ENCODE assay signal across 10 cellular contexts in genomic region chr2:27354597-27354927, GRCh38. TPM values are rescaled to one million over a fixed set of nuclear protein-coding genes. Genes with fewer than 3 reads are reported as not detected.
DNase-seq lines count a peak whose midpoint lies in the region; ATAC-seq and TF ChIP-seq lines count a peak whose summit lies in the region.
"Had no signal": no experiment of that assay in that cellular context is flagged by ENCODE, and none has a peak within 500 bp of the region (broad histone marks: within the 10 kb centered on the region; RNA-seq: fewer than 3 reads in every experiment).

No MANE protein-coding gene starts in this region.

- H3K36me3 Mint-ChIP-seq in activated T-helper 1 cell treated with anti-CD3 and anti-CD28 coated beads, Interleukin-12 subunit alpha, Interleukin-12 subunit beta, Interleukin-2, Interleukin-4 antibody, amounts not matched to agents 30 ng/mL and 10 ng/mL and 1 ng/mL, durations not matched to agents 14 hours and 24 hours and 36 hours (ENCODE audit: low read depth) = peaks cover 13% of the 10 kb centered on the region
- H3K36me3 Mint-ChIP-seq in naive thymus-derived CD8-positive, alpha-beta T cell = peaks cover 0 to 7% (median 2%) of the 10 kb centered on the region in 3 donors

- H3K27me3 ChIP-seq in BLaER1 = no peaks in the 10 kb centered on the region
- H3K27me3 ChIP-seq in DND-41 (ENCODE audit: insufficient read depth, low read length, poor library complexity) = no peaks in the 10 kb centered on the region
- H3K27me3 ChIP-seq: MG63, right atrium auricular region had no signal

- no peaks in the 10 kb centered on the region for H3K9me3 ChIP-seq in BLaER1
- no peaks in the 10 kb centered on the region for H3K9me3 ChIP-seq in DND-41 (ENCODE audit: insufficient read depth, low read length, severe bottlenecking)
- H3K9me3 ChIP-seq: MG63, right atrium auricular region had no signal

- H3K4me2 ChIP-seq in BLaER1 (peak overlapping the region; percentile 90; the same call in 1 of the 2 replicates), DND-41 (ENCODE audit: insufficient read depth, low read length) (peak overlapping the region; percentile 82)

- peaks cover 49% of the 10 kb centered on the region for H4K20me1 ChIP-seq in BLaER1
- peaks cover 27% of the 10 kb centered on the region; the same call in 1 of the 2 replicates for H4K20me1 ChIP-seq in DND-41 (ENCODE audit: insufficient read depth, low read length)

- H3K4me3 ChIP-seq in BLaER1 (no peak overlapping the region), DND-41 (ENCODE audit: low read depth in 1 of 2, low read length in 2 of 2) (no peak overlapping the region)
- H3K4me3 ChIP-seq: right atrium auricular region had no signal

- intact Hi-C loops in activated T-helper 1 cell treated with anti-CD3 and anti-CD28 coated beads, Interleukin-12 subunit alpha, Interleukin-12 subunit beta, Interleukin-2, Interleukin-4 antibody, amounts not matched to agents 30 ng/mL and 10 ng/mL and 1 ng/mL, durations not matched to agents 14 hours and 24 hours and 36 hours (cut with micrococcal nuclease) = loop anchor here (10.0 kb wide), 1 partner anchor 1540 kb away; the partner anchor contains the start of gene WDR43

- H3K4me1 Mint-ChIP-seq in activated T-helper 1 cell treated with anti-CD3 and anti-CD28 coated beads, Interleukin-12 subunit alpha, Interleukin-12 subunit beta, Interleukin-2, Interleukin-4 antibody, amounts not matched to agents 30 ng/mL and 10 ng/mL and 1 ng/mL, durations not matched to agents 14 hours and 24 hours and 36 hours (ENCODE audit: low read depth) = peaks cover 54% of the 10 kb centered on the region
- H3K4me1 Mint-ChIP-seq in naive thymus-derived CD8-positive, alpha-beta T cell = peaks cover 21 to 78% (median 65%) of the 10 kb centered on the region in 4 donors

- no peaks in the 10 kb centered on the region for H3K9me3 Mint-ChIP-seq in activated T-helper 1 cell treated with anti-CD3 and anti-CD28 coated beads, Interleukin-12 subunit alpha, Interleukin-12 subunit beta, Interleukin-2, Interleukin-4 antibody, amounts not matched to agents 30 ng/mL and 10 ng/mL and 1 ng/mL, durations not matched to agents 14 hours and 24 hours and 36 hours
- H3K9me3 Mint-ChIP-seq in naive thymus-derived CD8-positive, alpha-beta T cell = no peaks in the 10 kb centered on the region

- H3K27ac ChIP-seq in BLaER1 (no peak overlapping the region), DND-41 (ENCODE audit: low read length) (no peak overlapping the region)
- H3K27ac ChIP-seq: right atrium auricular region had no signal

- H3K4me3 Mint-ChIP-seq in activated T-helper 1 cell treated with anti-CD3 and anti-CD28 coated beads, Interleukin-12 subunit alpha, Interleukin-12 subunit beta, Interleukin-2, Interleukin-4 antibody, amounts not matched to agents 30 ng/mL and 10 ng/mL and 1 ng/mL, durations not matched to agents 14 hours and 24 hours and 36 hours = peak overlapping the region; percentile 62
- peak overlapping the region in 9 of 10 donors; percentile 28 to 99 (median 64) for H3K4me3 Mint-ChIP-seq in naive thymus-derived CD8-positive, alpha-beta T cell

- H2AFZ ChIP-seq in DND-41 (ENCODE audit: low read depth, low read length) = no peak overlapping the region

- no peak overlapping the region for H3K27ac Mint-ChIP-seq in activated T-helper 1 cell treated with anti-CD3 and anti-CD28 coated beads, Interleukin-12 subunit alpha, Interleukin-12 subunit beta, Interleukin-2, Interleukin-4 antibody, amounts not matched to agents 30 ng/mL and 10 ng/mL and 1 ng/mL, durations not matched to agents 14 hours and 24 hours and 36 hours
- H3K27ac Mint-ChIP-seq in naive thymus-derived CD8-positive, alpha-beta T cell = peak overlapping the region in 3 of 10 donors; percentile 27 to 60 (median 55)

- no peak for TF ChIP-seq CTCF in DND-41 (IDR thresholded peaks at IDR 0.05; ENCODE audit: borderline replicate concordance, extremely low read depth, low read length, poor library complexity, severe bottlenecking)

- H3K36me3 ChIP-seq in BLaER1 = peaks cover 30% of the 10 kb centered on the region
- peaks cover 3% of the 10 kb centered on the region for H3K36me3 ChIP-seq in DND-41 (ENCODE audit: insufficient read depth, low read length)
- H3K36me3 ChIP-seq: right atrium auricular region had no signal

- H3K79me2 ChIP-seq in DND-41 (ENCODE audit: insufficient read depth, low read length) = peaks cover 91% of the 10 kb centered on the region

- no peak overlapping the region for H3K9ac ChIP-seq in BLaER1
- H3K9ac ChIP-seq in DND-41 (ENCODE audit: low read depth, low read length) = no peak overlapping the region

- ATAC-seq in DND-41 (ENCODE audit: insufficient read depth, low read depth) (no peak), GM18519 (IDR thresholded peaks at IDR 0.05; ENCODE audit: low FRiP score, unreplicated experiment) (no peak), HG03354 (IDR thresholded peaks at IDR 0.05; ENCODE audit: poor library complexity, severe bottlenecking, unreplicated experiment) (no peak)
- no peak for ATAC-seq in naive thymus-derived CD8-positive, alpha-beta T cell

- H3K4me1 ChIP-seq in BLaER1 (peaks cover 38% of the 10 kb centered on the region), DND-41 (ENCODE audit: insufficient read depth, low read length) (peaks cover 33% of the 10 kb centered on the region)

- DNase-seq in DND-41 (no peak), SHP77 (lab: John Stamatoyannopoulos, UW) (no peak)
- DNase-seq in activated T-helper 1 cell treated with anti-CD3 and anti-CD28 coated beads, Interleukin-12 subunit alpha, Interleukin-12 subunit beta, Interleukin-2, Interleukin-4 antibody, amounts not matched to agents 30 ng/mL and 10 ng/mL and 1 ng/mL, durations not matched to agents 14 hours and 24 hours and 36 hours (ENCODE audit: low spot score) = no peak
- DNase-seq in naive thymus-derived CD8-positive, alpha-beta T cell = no peak
- DNase-seq: aorta had no signal

- no peaks in the 10 kb centered on the region for H3K27me3 Mint-ChIP-seq in activated T-helper 1 cell treated with anti-CD3 and anti-CD28 coated beads, Interleukin-12 subunit alpha, Interleukin-12 subunit beta, Interleukin-2, Interleukin-4 antibody, amounts not matched to agents 30 ng/mL and 10 ng/mL and 1 ng/mL, durations not matched to agents 14 hours and 24 hours and 36 hours (ENCODE audit: insufficient read depth)
- H3K27me3 Mint-ChIP-seq in naive thymus-derived CD8-positive, alpha-beta T cell = no peaks in the 10 kb centered on the region

- POLR2A ChIA-PET in naive thymus-derived CD8-positive, alpha-beta T cell (lab: Charles Lee) = interaction anchor here (0.6 to 1.8 kb wide), 3 partner anchors 15 to 228 kb away, joined by 5 to 6 read pairs (median 6); no protein-coding TSS in a partner anchor

RNA-seq across cellular contexts. Expression of gene GTF3C2, which starts 2.0 kb away (rescaled TPM):
- 86.3 and 86.6 TPM in 2 replicates for total RNA-seq in activated T-helper 1 cell treated with anti-CD3 and anti-CD28 coated beads, Interleukin-12 subunit alpha, Interleukin-12 subunit beta, Interleukin-2, Interleukin-4 antibody, amounts not matched to agents 30 ng/mL and 10 ng/mL and 1 ng/mL, durations not matched to agents 14 hours and 24 hours and 36 hours
- total RNA-seq in naive thymus-derived CD8-positive, alpha-beta T cell = 100 to 1,000 TPM in 1 of 2 experiments, 10 to 100 TPM in 1; 96.5 to 105 TPM
- polyA plus RNA-seq in naive thymus-derived CD8-positive, alpha-beta T cell = 10 to 100 TPM; 26.2 to 46.1 (median 31.3) TPM

RNA-seq across cellular contexts. Expression of gene EIF2B4, which starts 15.6 kb away (rescaled TPM):
- total RNA-seq in activated T-helper 1 cell treated with anti-CD3 and anti-CD28 coated beads, Interleukin-12 subunit alpha, Interleukin-12 subunit beta, Interleukin-2, Interleukin-4 antibody, amounts not matched to agents 30 ng/mL and 10 ng/mL and 1 ng/mL, durations not matched to agents 14 hours and 24 hours and 36 hours = 53.9 and 55.8 TPM in 2 replicates
- 10 to 100 TPM; 54.9 to 55.5 TPM for total RNA-seq in naive thymus-derived CD8-positive, alpha-beta T cell
- 10 to 100 TPM; 26.4 to 41.2 (median 30.0) TPM for polyA plus RNA-seq in naive thymus-derived CD8-positive, alpha-beta T cell

RNA-seq across cellular contexts. Expression of gene SNX17, which starts 15.9 kb away (rescaled TPM):
- 134 and 137 TPM in 2 replicates for total RNA-seq in activated T-helper 1 cell treated with anti-CD3 and anti-CD28 coated beads, Interleukin-12 subunit alpha, Interleukin-12 subunit beta, Interleukin-2, Interleukin-4 antibody, amounts not matched to agents 30 ng/mL and 10 ng/mL and 1 ng/mL, durations not matched to agents 14 hours and 24 hours and 36 hours
- 100 to 1,000 TPM; 121 to 122 TPM for total RNA-seq in naive thymus-derived CD8-positive, alpha-beta T cell
- 100 to 1,000 TPM; 200 to 217 (median 215) TPM for polyA plus RNA-seq in naive thymus-derived CD8-positive, alpha-beta T cell

RNA-seq across cellular contexts. Expression of gene ZNF513, which starts 26.0 kb away (rescaled TPM):
- total RNA-seq in activated T-helper 1 cell treated with anti-CD3 and anti-CD28 coated beads, Interleukin-12 subunit alpha, Interleukin-12 subunit beta, Interleukin-2, Interleukin-4 antibody, amounts not matched to agents 30 ng/mL and 10 ng/mL and 1 ng/mL, durations not matched to agents 14 hours and 24 hours and 36 hours = 14.5 and 16.2 TPM in 2 replicates
- total RNA-seq in naive thymus-derived CD8-positive, alpha-beta T cell = 10 to 100 TPM; 18.6 to 18.8 TPM
- 1 to 10 TPM; 2.0 to 6.0 (median 2.5) TPM for polyA plus RNA-seq in naive thymus-derived CD8-positive, alpha-beta T cell

RNA-seq across cellular contexts. Expression of gene MPV17, which starts 31.7 kb away (rescaled TPM):
- total RNA-seq in activated T-helper 1 cell treated with anti-CD3 and anti-CD28 coated beads, Interleukin-12 subunit alpha, Interleukin-12 subunit beta, Interleukin-2, Interleukin-4 antibody, amounts not matched to agents 30 ng/mL and 10 ng/mL and 1 ng/mL, durations not matched to agents 14 hours and 24 hours and 36 hours = 85.9 and 89.9 TPM in 2 replicates
- total RNA-seq in naive thymus-derived CD8-positive, alpha-beta T cell = 100 to 1,000 TPM; 109 to 111 TPM
- 100 to 1,000 TPM; 110 to 135 (median 124) TPM for polyA plus RNA-seq in naive thymus-derived CD8-positive, alpha-beta T cell
